8 cellular contexts compared by ENCODE assay signal in the genomic region with DNA sequence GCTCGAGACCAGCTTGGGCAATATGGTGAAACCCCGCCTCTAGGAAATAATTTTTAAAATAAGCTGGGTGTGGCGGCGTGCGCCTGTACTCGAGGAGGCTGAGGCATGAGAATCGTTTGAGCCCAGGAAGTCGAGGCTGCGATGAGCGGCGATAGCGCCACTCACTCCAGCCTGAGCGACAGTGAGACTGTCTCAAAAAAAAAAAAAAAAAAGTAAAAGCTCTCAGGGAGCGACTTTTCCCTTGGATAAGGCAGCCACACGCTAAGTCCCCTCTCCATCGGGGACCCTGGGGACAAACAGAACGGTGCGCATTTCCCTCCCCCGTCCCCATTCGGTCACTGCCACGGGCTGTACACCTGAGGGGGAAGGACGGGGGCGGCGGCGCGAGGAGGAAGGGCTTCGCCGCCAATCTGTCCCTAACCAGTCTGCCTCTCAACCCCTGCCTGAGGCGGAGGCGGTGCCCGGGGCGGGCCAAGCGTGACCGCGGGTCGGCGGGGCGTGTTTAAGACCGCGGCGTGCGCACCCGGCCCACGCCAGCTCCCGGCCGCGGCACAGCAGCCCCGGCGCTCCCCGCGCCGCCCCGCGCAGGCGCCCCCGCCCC. TPM values are rescaled to one million over a fixed set of nuclear protein-coding genes. Genes with fewer than 3 reads are reported as not detected.
DNase-seq lines count a peak whose midpoint lies in the region; ATAC-seq and TF ChIP-seq lines count a peak whose summit lies in the region.

Gene GMPR (plus strand): TSS at position 531 of the 601 bp plus-strand sequence. CDS start 107 bp downstream, outside the sequence.

- ATAC-seq in GM21515 (IDR thresholded peaks at IDR 0.05; ENCODE audit: unreplicated experiment) (peak; percentile 74), activated B cell treated with CpG ODN at 0.5 μM for 24 hours (ENCODE audit: low read depth) (peak; percentile 87)

- H3K36me3 Mint-ChIP-seq in Calu3 (ENCODE audit: insufficient read depth, unreplicated experiment) (peaks cover 18% of the 10 kb centered on the region), activated B cell treated with CpG ODN at 0.5 μM for 24 hours (ENCODE audit: low read depth) (no peaks in the 10 kb centered on the region)

- intact Hi-C loops in Calu3 (cut with micrococcal nuclease; ENCODE audit: unreplicated experiment) = no loop called here
- intact Hi-C loops in activated B cell treated with CpG ODN at 0.5 μM for 24 hours (cut with micrococcal nuclease) = loop anchor here (5.0 kb wide), 3 partner anchors 69 to 524 kb away; partner anchors contain the start of gene ATXN1

- TF ChIP-seq CTCF in Calu3 (IDR thresholded peaks at IDR 0.05; ENCODE audit: unreplicated experiment) (no peak), LNCaP clone FGC (IDR thresholded peaks at IDR 0.05; ENCODE audit: control insufficient read depth, extremely low read depth, insufficient read depth) (no peak), activated B cell treated with CpG ODN at 0.5 μM for 24 hours (IDR thresholded peaks at IDR 0.05) (no peak), cardiac fibroblast (IDR thresholded peaks at IDR 0.05; ENCODE audit: low read depth, low read length) (no peak)

- H3K4me3 ChIP-seq in LNCaP clone FGC (ENCODE audit: low read depth, low read length) = peak within 1 kb of the TSS; percentile 39
- peak within 1 kb of the TSS; percentile 57 to 78 for H3K4me3 ChIP-seq in cardiac fibroblast (replicated peaks in 1 of 2; ENCODE audit: low read depth in 2 of 2, low read length in 2 of 2)

- H3K27me3 Mint-ChIP-seq in Calu3 (ENCODE audit: unreplicated experiment) = peaks cover 20% of the 10 kb centered on the region
- peaks cover 25% of the 10 kb centered on the region for H3K27me3 Mint-ChIP-seq in activated B cell treated with CpG ODN at 0.5 μM for 24 hours

- no TSS peak for BruUV-seq in Calu3 (replicated peaks; lab: Mats Ljungman, UMichigan)

- DNase-seq in Calu3 (peak; percentile 44), LNCaP clone FGC (ENCODE audit: low read depth) (no peak), activated B cell treated with CpG ODN at 0.5 μM for 24 hours (peak; percentile 57), cardiac fibroblast (ENCODE audit: low read depth in 2 of 2) (peak; percentile 29 to 73), islet precursor cell (peak; percentile 80), occipital lobe (lab: John Stamatoyannopoulos, UW) (no peak)
- peak; percentile 44 to 54 (median 46) for DNase-seq in stimulated activated CD4-positive, alpha-beta T cell treated with anti-CD3 and anti-CD28 coated beads, Interleukin-12 subunit alpha, Interleukin-12 subunit beta, amount 100 ng/mL, for 48 hours (ENCODE audit: low read depth in 2 of 3, low spot score in 1 of 3)

- H3K4me1 Mint-ChIP-seq in Calu3 (ENCODE audit: low read depth, unreplicated experiment) = no peaks in the 10 kb centered on the region
- peaks cover 34% of the 10 kb centered on the region for H3K4me1 Mint-ChIP-seq in activated B cell treated with CpG ODN at 0.5 μM for 24 hours

- H3K27ac Mint-ChIP-seq in Calu3 (ENCODE audit: unreplicated experiment) = no peak within 1 kb of the TSS
- H3K27ac Mint-ChIP-seq in activated B cell treated with CpG ODN at 0.5 μM for 24 hours = peak within 1 kb of the TSS; percentile 57

- CTCF ChIA-PET in Calu3 (lab: Charles Lee) (interaction anchor here (0.7 to 2.1 kb wide), 3 partner anchors 10 to 55 kb away, joined by 3 to 6 read pairs (median 3); no protein-coding TSS in a partner anchor), activated B cell treated with CpG ODN at 0.5 μM for 24 hours (lab: Charles Lee) (interaction anchor here (1.1 to 1.4 kb wide), 3 partner anchors 30 to 94 kb away, joined by 3 to 4 read pairs (median 4); no protein-coding TSS in a partner anchor)

- H3K9me3 Mint-ChIP-seq in Calu3 (ENCODE audit: low read depth, unreplicated experiment) = no peaks in the 10 kb centered on the region
- H3K9me3 Mint-ChIP-seq in activated B cell treated with CpG ODN at 0.5 μM for 24 hours = no peaks in the 10 kb centered on the region

- peak within 1 kb of the TSS; percentile 77 for H3K4me3 Mint-ChIP-seq in Calu3 (ENCODE audit: low read depth, unreplicated experiment)
- H3K4me3 Mint-ChIP-seq in activated B cell treated with CpG ODN at 0.5 μM for 24 hours = peak within 1 kb of the TSS; percentile 91

- POLR2A ChIA-PET in activated B cell treated with CpG ODN at 0.5 μM for 24 hours (lab: Charles Lee) = no interaction called here

RNA-seq across cellular contexts. Expression of gene GMPR, which starts in this region (rescaled TPM):
- total RNA-seq in Calu3 (2022) (1.4 and 3.9 TPM in 2 replicates), activated B cell treated with CpG ODN at 0.5 μM for 24 hours (0.47 and 0.98 TPM in 2 replicates), occipital lobe (1.9 TPM)

Comparison
In these comparisons a context has a peak if more than half of its experiments do, and no peak if none do; other contexts are left out.
1. Peak in DNase-seq and ATAC-seq in activated B cell treated with CpG ODN at 0.5 μM for 24 hours; RNA of the gene not detected or under 1 TPM.
2. DNase-seq: peak in Calu3 (single experiment), cardiac fibroblast (2 of 2), islet precursor cell (single experiment) and stimulated activated CD4-positive, alpha-beta T cell treated with anti-CD3 and anti-CD28 coated beads, Interleukin-12 subunit alpha, Interleukin-12 subunit beta, amount 100 ng/mL, for 48 hours (3 of 3); none in LNCaP clone FGC (single experiment) and occipital lobe (single experiment).